17 cellular contexts compared by ENCODE assay signal in genomic region chr7:150970424-150970823, GRCh38. TPM values are rescaled to one million over a fixed set of nuclear protein-coding genes. Genes with fewer than 3 reads are reported as not detected.
DNase-seq lines count a peak whose midpoint lies in the region; ATAC-seq and TF ChIP-seq lines count a peak whose summit lies in the region.
"Had no signal": no experiment of that assay in that cellular context is flagged by ENCODE, and none has a peak within 500 bp of the region (broad histone marks: within the 10 kb centered on the region; RNA-seq: fewer than 3 reads in every experiment).

No MANE protein-coding gene starts in this region.

- ATAC-seq in Right ventricle myocardium inferior (no peak), lower lobe of right lung (no peak)

- peak overlapping the region; percentile 8 for H3K4me3 Mint-ChIP-seq in neural progenitor cell
- peak overlapping the region; percentile 49 for H3K4me3 Mint-ChIP-seq in type B pancreatic cell
- H3K4me3 Mint-ChIP-seq: HFFc6 had no signal

- H3K36me3 ChIP-seq in right atrium auricular region = no peaks in the 10 kb centered on the region
- H3K36me3 ChIP-seq in neural progenitor cell = no peaks in the 10 kb centered on the region
- no peaks in the 10 kb centered on the region for H3K36me3 ChIP-seq in lower lobe of right lung
- no peaks in the 10 kb centered on the region for H3K36me3 ChIP-seq in Karpas-422 (ENCODE audit: insufficient read depth, low read length)
- H3K36me3 ChIP-seq: Peyer's patch had no signal

- TF ChIP-seq CTCF in right atrium auricular region (IDR thresholded peaks at IDR 0.05) = no peak
- no peak for TF ChIP-seq CTCF in neural progenitor cell (IDR thresholded peaks at IDR 0.05)
- no peak for TF ChIP-seq CTCF in type B pancreatic cell (conservative IDR thresholded peaks at IDR 0.05)
- TF ChIP-seq CTCF in lower lobe of right lung (IDR thresholded peaks at IDR 0.05) = no peak

- H3K9me3 ChIP-seq in right atrium auricular region (no peaks in the 10 kb centered on the region), neural progenitor cell (ENCODE audit: low read depth) (no peaks in the 10 kb centered on the region), lower lobe of right lung (no peaks in the 10 kb centered on the region), Karpas-422 (ENCODE audit: low read length) (no peaks in the 10 kb centered on the region)
- H3K9me3 ChIP-seq: Peyer's patch had no signal

- H4K20me1 ChIP-seq in neural progenitor cell (ENCODE audit: low read depth) = peaks cover 2% of the 10 kb centered on the region
- H4K20me1 ChIP-seq in Karpas-422 (ENCODE audit: insufficient read depth, low read depth, low read length) = no peaks in the 10 kb centered on the region

- H3K27me3 ChIP-seq in right atrium auricular region = no peaks in the 10 kb centered on the region
- H3K27me3 ChIP-seq in neural progenitor cell = peaks cover 23% of the 10 kb centered on the region
- H3K27me3 ChIP-seq in lower lobe of right lung (ENCODE audit: low read depth) = peaks cover 34% of the 10 kb centered on the region
- H3K27me3 ChIP-seq in Karpas-422 (ENCODE audit: low read length) = no peaks in the 10 kb centered on the region
- H3K27me3 ChIP-seq: Peyer's patch had no signal

- H3K4me2 ChIP-seq in neural progenitor cell (peak overlapping the region; percentile 70), Karpas-422 (ENCODE audit: low read depth, low read length, poor library complexity, severe bottlenecking) (no peak overlapping the region)

- H3K27ac Mint-ChIP-seq in neural progenitor cell = no peak overlapping the region
- H3K27ac Mint-ChIP-seq in type B pancreatic cell = no peak overlapping the region
- H3K27ac Mint-ChIP-seq: HFFc6 had no signal

- H3K4me3 ChIP-seq in right atrium auricular region (no peak overlapping the region), neural progenitor cell (no peak overlapping the region), lower lobe of right lung (no peak overlapping the region), Karpas-422 (ENCODE audit: low read length) (no peak overlapping the region)
- H3K4me3 ChIP-seq: Peyer's patch had no signal

- H3K36me3 Mint-ChIP-seq in neural progenitor cell (peaks cover 2% of the 10 kb centered on the region), type B pancreatic cell (no peaks in the 10 kb centered on the region)
- H3K36me3 Mint-ChIP-seq: CD4-positive, alpha-beta memory T cell had no signal

- H3K4me1 ChIP-seq in right atrium auricular region = peaks cover 0 to 78% of the 10 kb centered on the region in 2 donors
- peaks cover 49% of the 10 kb centered on the region for H3K4me1 ChIP-seq in neural progenitor cell
- peaks cover 23% of the 10 kb centered on the region for H3K4me1 ChIP-seq in lower lobe of right lung
- peaks cover 11% of the 10 kb centered on the region for H3K4me1 ChIP-seq in Karpas-422 (ENCODE audit: low read length)

- intact Hi-C loops in Right ventricle myocardium inferior (cut with DNase I) = loop anchor here (10.0 kb wide), 1 partner anchor 146 kb away; no protein-coding TSS in a partner anchor
- intact Hi-C loops in cardiac septum (cut with DNase I) = no loop called here
- intact Hi-C loops in lower lobe of right lung (cut with DNase I) = no loop called here

- no peak overlapping the region for H3K9ac ChIP-seq in neural progenitor cell
- no peak overlapping the region for H3K9ac ChIP-seq in Karpas-422 (ENCODE audit: low read length)

- H3K9me3 Mint-ChIP-seq in neural progenitor cell (no peaks in the 10 kb centered on the region), type B pancreatic cell (no peaks in the 10 kb centered on the region)
- H3K9me3 Mint-ChIP-seq: HFFc6 had no signal

- no peak overlapping the region for H2AFZ ChIP-seq in neural progenitor cell (replicated peaks)
- H2AFZ ChIP-seq in Karpas-422 (ENCODE audit: low read length) = no peak overlapping the region

- H3F3A ChIP-seq in neural progenitor cell (ENCODE audit: low read depth) = peaks cover 11% of the 10 kb centered on the region

- peak; percentile 55 for DNase-seq in Right ventricle myocardium inferior (ENCODE audit: missing footprints)
- no peak for DNase-seq in cardiac septum (ENCODE audit: low spot score)
- DNase-seq in right atrium auricular region (ENCODE audit: low spot score) = no peak
- no peak for DNase-seq in neural progenitor cell (ENCODE audit: low spot score)
- no peak for DNase-seq in type B pancreatic cell (ENCODE audit: extremely low spot score, unreplicated experiment)
- DNase-seq in lower lobe of right lung = no peak
- no peak for DNase-seq in Karpas-422
- no peak for DNase-seq in NCI-H446 (lab: John Stamatoyannopoulos, UW)
- DNase-seq: Calu3, HFFc6, KG1, NCI-H1048, NCI-H1436 treated with DMSO at 0.1 percent for 48 hours, NCI-H524 treated with DMSO at 0.1 percent for 48 hours, Peyer's patch had no signal

- peaks cover 15% of the 10 kb centered on the region for H3K27me3 Mint-ChIP-seq in neural progenitor cell (ENCODE audit: insufficient read depth, low read depth)
- H3K27me3 Mint-ChIP-seq in type B pancreatic cell = peaks cover 37% of the 10 kb centered on the region

- H3K9me2 ChIP-seq in Karpas-422 (replicated peaks; ENCODE audit: insufficient read depth, low read length) = no peaks in the 10 kb centered on the region

- no peaks in the 10 kb centered on the region for H3K79me2 ChIP-seq in neural progenitor cell (ENCODE audit: low read depth)
- no peaks in the 10 kb centered on the region for H3K79me2 ChIP-seq in Karpas-422 (ENCODE audit: low read length)

- H3K4me1 Mint-ChIP-seq in neural progenitor cell (peaks cover 38% of the 10 kb centered on the region), type B pancreatic cell (ENCODE audit: unreplicated experiment) (peaks cover 34% of the 10 kb centered on the region)

- H3K27ac ChIP-seq in right atrium auricular region = peak overlapping the region; percentile 85 to 94
- no peak overlapping the region for H3K27ac ChIP-seq in neural progenitor cell
- H3K27ac ChIP-seq in lower lobe of right lung = no peak overlapping the region
- H3K27ac ChIP-seq in Karpas-422 (ENCODE audit: low read length) = no peak overlapping the region
- H3K27ac ChIP-seq: 22Rv1 had no signal

RNA-seq across cellular contexts. Expression of gene KCNH2, which starts 7.7 kb away (rescaled TPM):
- total RNA-seq in Right ventricle myocardium inferior (97.3 TPM), cardiac septum (61.9 TPM), right atrium auricular region (100 to 1,000 TPM; 119 to 128 TPM), neural progenitor cell (ENCODE audit: low replicate concordance) (2.6 and 11.1 TPM in 2 replicates), type B pancreatic cell (ENCODE audit: low replicate concordance) (8.0 and 10.0 TPM in 2 replicates), lower lobe of right lung (2.4 TPM)
- total RNA-seq in Karpas-422 (2014; rRNA removed; shearing (Covaris generic); ENCODE audit: low replicate concordance) = 0.11 and 0.22 TPM in 2 replicates
- total RNA-seq: HFFc6 had no signal

RNA-seq across cellular contexts. Expression of gene NOS3, which starts 20.4 kb away (rescaled TPM):
- 19.4 TPM for total RNA-seq in Right ventricle myocardium inferior
- 26.5 TPM for total RNA-seq in cardiac septum
- 10 to 100 TPM; 14.5 to 78.6 TPM for total RNA-seq in right atrium auricular region
- 1.3 and 11.0 TPM in 2 replicates for total RNA-seq in neural progenitor cell (ENCODE audit: low replicate concordance)
- 0.21 and 1.7 TPM in 2 replicates for total RNA-seq in type B pancreatic cell (ENCODE audit: low replicate concordance)
- total RNA-seq in lower lobe of right lung = 15.1 TPM
- 59.8 and 62.5 TPM in 2 replicates for total RNA-seq in Karpas-422 (2014; rRNA removed; shearing (Covaris generic); ENCODE audit: low replicate concordance)

RNA-seq across cellular contexts. Expression of gene ATG9B, which starts 53.9 kb away (rescaled TPM):
- total RNA-seq in Right ventricle myocardium inferior (not detected), cardiac septum (0.13 TPM), right atrium auricular region (not detected), neural progenitor cell (ENCODE audit: low replicate concordance) (0.43 and 1.8 TPM in 2 replicates), type B pancreatic cell (ENCODE audit: low replicate concordance) (33.8 and 53.2 TPM in 2 replicates), lower lobe of right lung (0.38 TPM)
- 0.78 and 1.6 TPM in 2 replicates for total RNA-seq in Karpas-422 (2014; rRNA removed; shearing (Covaris generic); ENCODE audit: low replicate concordance)

RNA-seq across cellular contexts. Expression of gene ABCB8, which starts 57.8 kb away (rescaled TPM):
- total RNA-seq in Right ventricle myocardium inferior (24.5 TPM), cardiac septum (28.5 TPM), right atrium auricular region (10 to 100 TPM; 11.9 to 20.6 TPM), neural progenitor cell (ENCODE audit: low replicate concordance) (7.9 and 19.9 TPM in 2 replicates), type B pancreatic cell (ENCODE audit: low replicate concordance) (32.7 and 45.5 TPM in 2 replicates), lower lobe of right lung (42.4 TPM)
- total RNA-seq in Karpas-422 (2014; rRNA removed; shearing (Covaris generic); ENCODE audit: low replicate concordance) = 19.0 and 27.1 TPM in 2 replicates

Comparison
In these comparisons a context has a peak if more than half of its experiments do, and no peak if none do; other contexts are left out.
1. H3K27ac ChIP-seq: peak in right atrium auricular region (2 of 2); none in neural progenitor cell (single experiment), lower lobe of right lung (single experiment) and Karpas-422 (single experiment).
2. RNA of gene ATG9B, which starts 53.9 kb away (total RNA-seq): 33.8 to 53.2 TPM in type B pancreatic cell; 0.78 to 1.6 TPM in Karpas-422, 0.43 to 1.8 TPM in neural progenitor cell, 0.38 TPM in lower lobe of right lung (single experiment), not detected in right atrium auricular region, 0.13 TPM in cardiac septum (single experiment) and not detected in Right ventricle myocardium inferior (single experiment); every median in the first group is over 10 times any median in the second.